Comparison of ENCODE assay signal across 8 cellular contexts in the genomic region with DNA sequence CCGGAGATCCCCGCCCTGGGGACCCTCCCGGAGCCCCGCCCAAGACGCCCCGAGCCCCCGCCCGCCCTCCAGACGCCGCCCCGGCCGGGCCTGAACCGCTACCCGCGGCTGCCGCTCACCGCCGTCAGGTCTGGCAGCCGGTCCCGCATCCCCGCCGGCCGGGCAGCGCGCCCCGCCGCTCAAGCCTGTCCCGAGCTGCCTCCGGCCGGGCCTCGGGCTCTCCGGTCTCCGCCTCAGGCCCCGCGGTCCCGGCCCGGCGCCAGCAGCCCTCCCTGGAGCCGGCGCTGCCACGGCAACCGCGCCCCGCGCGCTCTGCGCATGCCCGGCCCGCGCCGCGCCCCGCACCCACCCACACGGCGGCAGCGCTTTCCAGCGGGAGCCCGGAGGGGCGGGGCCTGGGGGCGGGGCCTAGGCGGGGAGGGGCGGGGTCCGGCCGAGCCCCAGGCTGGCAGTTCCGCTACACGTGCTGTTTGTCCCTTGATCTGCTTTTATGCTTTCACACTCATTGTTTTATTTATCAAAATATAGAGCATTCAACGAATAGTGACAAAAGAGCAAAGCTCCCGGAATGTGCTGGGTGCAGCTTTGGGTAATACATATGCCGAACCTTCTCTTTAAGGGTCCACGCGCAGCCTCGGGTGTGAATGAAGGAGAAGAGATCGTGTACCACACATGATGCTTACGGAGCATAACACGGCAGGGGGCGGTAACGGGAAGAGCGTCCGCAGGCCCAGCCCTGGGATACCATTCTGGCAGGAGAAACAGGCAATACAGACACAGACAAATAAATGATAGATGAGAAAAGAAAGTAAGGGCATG. TPM values are rescaled to one million over a fixed set of nuclear protein-coding genes. Genes with fewer than 3 reads are reported as not detected.
A peak's percentile ranks its signal among the peaks of the same experiment; 100 is the strongest.
DNase-seq lines count a peak whose midpoint lies in the region; ATAC-seq, FAIRE-seq and TF ChIP-seq lines count a peak whose summit lies in the region.

STX2 (minus strand) TSS at position 300 of the 819 bp plus-strand sequence; CDS start at position 149, 151 bp downstream.

- H3K4me1 ChIP-seq in BLaER1 treated with 17β-estradiol and CSF1 and Interleukin-3, amounts not matched to agents 10 nM and 100 nM = peaks cover 30 to 49% (median 39%) of the 10 kb centered on the region in 10 experiments
- H3K4me1 ChIP-seq in HepG2 (ENCODE audit: insufficient read depth, low read length) = peaks cover 26% of the 10 kb centered on the region

- H3K4me2 ChIP-seq in BLaER1 treated with 17β-estradiol and CSF1 and Interleukin-3, amounts not matched to agents 10 nM and 100 nM = peak within 1 kb of the TSS; percentile 80 to 98 (median 95)
- peak within 1 kb of the TSS; percentile 90 for H3K4me2 ChIP-seq in HepG2 (ENCODE audit: low read depth, low read length)

- CTCF ChIA-PET in HepG2 (lab: Yijun Ruan, JAX; ENCODE audit: low intra/inter-chr PET ratio, low total read pairs) = interaction anchor here (1.4 kb wide), 1 partner anchor 32 kb away, joined by 10 read pairs; no protein-coding TSS in a partner anchor

- in situ Hi-C loops in HepG2 (cut with HindIII; ENCODE audit: extremely low pct_ligation_motif_present, low pct_unique_long_range_greater_than_20kb) = loop anchor here (5.0 kb wide), 1 partner anchor 33 kb away; the partner anchor contains the start of gene RAN

- H3K36me3 ChIP-seq in BLaER1 treated with 17β-estradiol and CSF1 and Interleukin-3, amounts not matched to agents 10 nM and 100 nM = no peaks in the 10 kb centered on the region
- H3K36me3 ChIP-seq in HepG2 (replicated peaks in 1 of 2; ENCODE audit: control insufficient read depth in 1 of 2, insufficient read depth in 2 of 2, low read length in 2 of 2) = 0 out of 5 replicates have a peak, but pooled peaks cover 0 to 2% of the 10 kb centered on the region in 2 experiments

- H3K4me3 ChIP-seq in BLaER1 treated with 17β-estradiol and CSF1 and Interleukin-3, amounts not matched to agents 10 nM and 100 nM = peak within 1 kb of the TSS; percentile 61 to 79 (median 71)
- H3K4me3 ChIP-seq in HepG2 (replicated peaks in 1 of 3; ENCODE audit: insufficient read depth in 1 of 3, low read depth in 2 of 3, low read length in 3 of 3) = peak within 1 kb of the TSS; percentile 75 to 93 (median 86)

- peak; percentile 29; the same call in 1 of the 2 replicates for TF ChIP-seq RAD21 in HepG2 (CRISPR knock-in tag; IDR thresholded peaks at IDR 0.05)

- peaks cover 3 to 41% (median 25%) of the 10 kb centered on the region in 11 experiments; a peak in 16 of 22 replicates for H4K20me1 ChIP-seq in BLaER1 treated with 17β-estradiol and CSF1 and Interleukin-3, amounts not matched to agents 10 nM and 100 nM
- H4K20me1 ChIP-seq in HepG2 (ENCODE audit: insufficient read depth, low read length) = no peaks in the 10 kb centered on the region

- H3K27ac ChIP-seq in BLaER1 treated with 17β-estradiol and CSF1 and Interleukin-3, amounts not matched to agents 10 nM and 100 nM = peak within 1 kb of the TSS in 10 of 11 experiments; percentile 45 to 73 (median 64); a peak in 19 of 22 replicates
- H3K27ac ChIP-seq in HepG2 (ENCODE audit: extremely low read length, insufficient read depth, low read length) = peak within 1 kb of the TSS; percentile 59

- TF ChIP-seq POLR2A in GM19193 (IDR thresholded peaks at IDR 0.05; ENCODE audit: extremely low read depth, insufficient read depth, insufficient read length) (peak; percentile 42), HepG2 (IDR thresholded peaks at IDR 0.05; ENCODE audit: insufficient read depth in 1 of 2, low read depth in 2 of 2, low read length in 2 of 2) (peak in 1 of 2 experiments; percentile 43; a peak in 1 of 4 replicates)

- DNase-seq in NCI-H510A treated with DMSO at 0.1 percent for 48 hours (lab: John Stamatoyannopoulos, UW) (peak; percentile 84), dedifferentiated amniotic fluid mesenchymal stem cell (ENCODE audit: extremely low spot score) (peak; percentile 62), HepG2 (ENCODE audit: low spot score) (peak; percentile 80)
- DNase-seq in activated CD4-positive, alpha-beta T cell treated with anti-CD3 and anti-CD28 coated beads, Interleukin-2, amount 50 U/mL, for 1 hour = peak; percentile 89
- peak; percentile 83 to 89 for DNase-seq in stimulated activated CD4-positive, alpha-beta T cell treated with anti-CD3 and anti-CD28 coated beads, Interleukin-2, amount 100 ng/mL, for 48 hours

- TF ChIP-seq EP300 in HepG2 (IDR thresholded peaks at IDR 0.05; ENCODE audit: low read depth in 2 of 2, low read length in 2 of 2) (peak in 1 of 2 experiments; percentile 34; a peak in 1 of 4 replicates), HepG2 (CRISPR knock-in tag; IDR thresholded peaks at IDR 0.05; ENCODE audit: borderline replicate concordance) (0 out of 2 replicates have a peak, but pooled peaks have one; percentile 17)

- peak; percentile 76 for FAIRE-seq in HepG2 (lab: Jason Lieb, UNC)

- ATAC-seq in HG03378 (IDR thresholded peaks at IDR 0.05; ENCODE audit: unreplicated experiment) = peak; percentile 70
- peak; percentile 83 for ATAC-seq in HepG2

- BruUV-seq in HepG2 (replicated peaks; lab: Mats Ljungman, UMichigan) = no TSS peak

- intact Hi-C loops in HepG2 (cut with micrococcal nuclease; ENCODE audit: unreplicated experiment) = loop anchor here (2.0 kb wide), 1 partner anchor 32 kb away; no protein-coding TSS in a partner anchor

- peak within 1 kb of the TSS; percentile 68 to 82 (median 78) for H3K9ac ChIP-seq in BLaER1 treated with 17β-estradiol and CSF1 and Interleukin-3, amounts not matched to agents 10 nM and 100 nM
- peak within 1 kb of the TSS; percentile 76 for H3K9ac ChIP-seq in HepG2 (ENCODE audit: insufficient read depth, low read depth, low read length)

- H3K79me2 ChIP-seq in HepG2 (ENCODE audit: insufficient read depth, low read length) = peaks cover 10% of the 10 kb centered on the region

- no peaks in the 10 kb centered on the region for H3K27me3 ChIP-seq in BLaER1 treated with 17β-estradiol and CSF1 and Interleukin-3, amounts not matched to agents 10 nM and 100 nM
- H3K27me3 ChIP-seq in HepG2 (ENCODE audit: control insufficient read depth in 1 of 2, insufficient read depth in 2 of 2, low read length in 2 of 2) = no peaks in the 10 kb centered on the region

- peak; percentile 81 for TF ChIP-seq CTCF in HepG2 (CRISPR knock-in tag; IDR thresholded peaks at IDR 0.05)

- under 1% methylated on average over 17 of the region's 79 CpGs for WGBS in HepG2 (ENCODE audit: low lambda C conversion rate)

- no peaks in the 10 kb centered on the region for H3K9me3 ChIP-seq in BLaER1 treated with 17β-estradiol and CSF1 and Interleukin-3, amounts not matched to agents 10 nM and 100 nM (replicated peaks in 1 of 11)
- no peaks in the 10 kb centered on the region for H3K9me3 ChIP-seq in HepG2 (ENCODE audit: low read length)

- peak within 1 kb of the TSS; percentile 79 for H2AFZ ChIP-seq in HepG2 (ENCODE audit: low read length)

- POLR2A ChIA-PET in HepG2 (lab: Yijun Ruan, JAX) = interaction anchor here (1.0 to 1.6 kb wide), 3 partner anchors 30 to 63 kb away, joined by 3 to 12 read pairs (median 3); no protein-coding TSS in a partner anchor

TF ChIP-seq in HepG2, 621 proteins besides CTCF, POLR2A, EP300 and RAD21 (continues in another document):
- no peak for TF ChIP-seq KDM6A (CRISPR knock-in tag; IDR thresholded peaks at IDR 0.05; ENCODE audit: low read depth)
- TF ChIP-seq, protein P1, sequence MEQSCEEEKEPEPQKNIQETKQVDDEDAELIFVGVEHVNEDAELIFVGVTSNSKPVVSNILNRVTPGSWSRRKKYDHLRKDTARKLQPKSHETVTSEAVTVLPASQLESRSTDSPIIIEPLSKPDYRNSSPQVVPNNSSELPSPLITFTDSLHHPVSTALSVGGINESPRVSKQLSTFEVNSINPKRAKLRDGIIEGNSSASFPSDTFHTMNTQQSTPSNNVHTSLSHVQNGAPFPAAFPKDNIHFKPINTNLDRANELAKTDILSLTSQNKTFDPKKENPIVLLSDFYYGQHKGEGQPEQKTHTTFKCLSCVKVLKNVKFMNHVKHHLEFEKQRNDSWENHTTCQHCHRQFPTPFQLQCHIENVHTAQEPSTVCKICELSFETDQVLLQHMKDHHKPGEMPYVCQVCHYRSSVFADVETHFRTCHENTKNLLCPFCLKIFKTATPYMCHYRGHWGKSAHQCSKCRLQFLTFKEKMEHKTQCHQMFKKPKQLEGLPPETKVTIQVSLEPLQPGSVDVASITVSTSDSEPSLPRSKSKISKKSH (CRISPR knock-in tag; IDR thresholded peaks at IDR 0.05; ENCODE audit: borderline replicate concordance) = no peak
- TF ChIP-seq KAT2B (IDR thresholded peaks at IDR 0.05; ENCODE audit: borderline replicate concordance, low read depth, low read length) = no peak
- TF ChIP-seq ZNF383 (CRISPR knock-in tag; IDR thresholded peaks at IDR 0.05; ENCODE audit: borderline replicate concordance) = no peak
- peak; percentile 49; the same call in 1 of the 2 replicates for TF ChIP-seq SMC3 (IDR thresholded peaks at IDR 0.05; ENCODE audit: low read length)
- TF ChIP-seq ZNF619 (CRISPR knock-in tag; IDR thresholded peaks at IDR 0.05) = no peak
- 0 out of 2 replicates have a peak, but pooled peaks have one; percentile 44 for TF ChIP-seq ZSCAN25 (CRISPR knock-in tag; IDR thresholded peaks at IDR 0.05)
- TF ChIP-seq SIN3A (IDR thresholded peaks at IDR 0.05; ENCODE audit: borderline replicate concordance, low read depth, low read length) = peak; percentile 62; the same call in 1 of the 2 replicates

RNA-seq across cellular contexts. Expression of gene STX2, which starts in this region (rescaled TPM):
- 12.4 and 13.4 TPM in 2 replicates for total RNA-seq in HepG2 (2016; rRNA removed; fragmentation: Illumina TruSeq; extraction: Trizol)
- total RNA-seq in HepG2 (2016; cell fraction: cytosol; rRNA removed; fragmentation: Illumina TruSeq; extraction: Trizol; ENCODE audit: low read depth) = 10.3 and 12.4 TPM in 2 replicates
- total RNA-seq in HepG2 (2016; cell fraction: insoluble cytoplasmic fraction; rRNA removed; fragmentation: Illumina TruSeq; extraction: Trizol) = 11.7 and 13.3 TPM in 2 replicates
- total RNA-seq in HepG2 (2016; cell fraction: membrane; rRNA removed; fragmentation: Illumina TruSeq; extraction: Trizol) = 17.4 and 19.2 TPM in 2 replicates
- total RNA-seq in HepG2 (2016; cell fraction: nucleus; rRNA removed; fragmentation: Illumina TruSeq; extraction: Trizol) = 9.3 and 11.7 TPM in 2 replicates
- 22.8 and 25.1 TPM in 2 replicates for polyA plus RNA-seq in HepG2 (2011; rRNA removed)
- polyA plus RNA-seq in HepG2 (2011; cell fraction: cytosol; rRNA removed) = 9.8 and 15.2 TPM in 2 replicates
- polyA plus RNA-seq in HepG2 (2011; cell fraction: nucleus; rRNA removed) = 35.1 and 44.2 TPM in 2 replicates
- polyA plus RNA-seq in HepG2 (2012) = 13.4 and 16.2 TPM in 2 replicates
- polyA plus RNA-seq in HepG2 (2016; cell fraction: cytosol; fragmentation: Illumina TruSeq; extraction: Trizol; ENCODE audit: low read depth) = 8.3 and 10.5 TPM in 2 replicates
- 13.2 and 13.7 TPM in 2 replicates for polyA plus RNA-seq in HepG2 (2016; cell fraction: insoluble cytoplasmic fraction; fragmentation: Illumina TruSeq; extraction: Trizol; ENCODE audit: low read depth)
- 14.0 and 15.0 TPM in 2 replicates for polyA plus RNA-seq in HepG2 (2016; cell fraction: membrane; fragmentation: Illumina TruSeq; extraction: Trizol; ENCODE audit: low read depth)
- polyA plus RNA-seq in HepG2 (2016; cell fraction: nucleus; fragmentation: Illumina TruSeq; extraction: Trizol; ENCODE audit: insufficient read depth, low read depth) = 18.7 and 22.3 TPM in 2 replicates
- polyA minus RNA-seq in HepG2 (2011; rRNA and poly(A)+ RNA removed; ENCODE audit: low replicate concordance) = 8.4 and 9.4 TPM in 2 replicates
- polyA minus RNA-seq in HepG2 (2011; cell fraction: cytosol; rRNA and poly(A)+ RNA removed) = 7.5 and 8.7 TPM in 2 replicates
- 19.6 and 26.2 TPM in 2 replicates for polyA minus RNA-seq in HepG2 (2011; cell fraction: nucleus; rRNA and poly(A)+ RNA removed)

Comparison
In these comparisons a context has a peak if more than half of its experiments do, and no peak if none do; other contexts are left out.
1. Peak in every context shown above with its lines: DNase-seq, ATAC-seq, H3K4me3 ChIP-seq and H3K27ac ChIP-seq.